In genomic region chr6:30295844-30296243, GRCh38 we compare ENCODE assay signal across 28 cellular contexts.
"Had no signal": no experiment of that assay in that cellular context is flagged by ENCODE, and none has a peak within 500 bp of the region (broad histone marks: within the 10 kb centered on the region; RNA-seq: fewer than 3 reads in every experiment).

No MANE protein-coding gene starts in this region.

- H3K27me3 ChIP-seq: esophagus squamous epithelium, heart right ventricle, neural progenitor cell, tibial nerve, upper lobe of right lung, uterus had no signal

- H3K36me3 ChIP-seq: uterus had no signal

- H3K79me2 ChIP-seq: parathyroid adenoma had no signal

- H3K27ac ChIP-seq: coronary artery, esophagus squamous epithelium, heart right ventricle, lower lobe of right lung, neural progenitor cell, parathyroid adenoma, thoracic aorta, tibial nerve, upper lobe of right lung, uterus had no signal

- H3K27ac Mint-ChIP-seq: nephron, neural progenitor cell, progenitor cell of endocrine pancreas had no signal

- H3K4me3 ChIP-seq: coronary artery, esophagus squamous epithelium, heart right ventricle, lower lobe of right lung, neural progenitor cell, smooth muscle cell, thoracic aorta, tibial nerve, upper lobe of right lung, uterus had no signal

- H3K9me3 ChIP-seq: esophagus squamous epithelium, heart right ventricle, lower lobe of right lung, thoracic aorta, tibial nerve, upper lobe of right lung, uterus had no signal

- H3K4me1 ChIP-seq: esophagus squamous epithelium, lower lobe of right lung, neural progenitor cell, parathyroid adenoma, tibial nerve, upper lobe of right lung, uterus had no signal

- ATAC-seq: heart right ventricle, left ventricle myocardium superior, lower lobe of right lung, sciatic nerve, upper lobe of right lung had no signal

- H3K27me3 Mint-ChIP-seq: progenitor cell of endocrine pancreas had no signal

- FAIRE-seq: endometrium, keratinocyte had no signal

- H3K4me2 ChIP-seq: neural progenitor cell, smooth muscle cell had no signal

- DNase-seq: dermis blood vessel endothelial cell; effector memory CD4-positive, alpha-beta T cell; erythroblast; esophagus squamous epithelium; foreskin melanocyte; glutamatergic neuron; heart right ventricle; hippocampal formation; left ventricle myocardium superior; lower lobe of right lung; stimulated activated CD4-positive, alpha-beta T cell treated with anti-CD3 and anti-CD28 coated beads, Interleukin-12 subunit alpha, Interleukin-12 subunit beta, amount 100 ng/mL, for 4 hours; stimulated activated CD4-positive, alpha-beta T cell treated with anti-CD3 and anti-CD28 coated beads, Interleukin-1b, Interleukin-23, amount 100 ng/mL, for 48 hours; stimulated activated CD4-positive, alpha-beta T cell treated with anti-CD3 and anti-CD28 coated beads, Interleukin-4, amount 100 ng/mL, for 1 hour; stimulated activated CD8-positive, alpha-beta memory T cell treated with anti-CD3 and anti-CD28 coated beads, Interleukin-4, amount 100 ng/mL, for 48 hours; stimulated activated naive CD4-positive, alpha-beta T cell treated with Interleukin-2 at 50 U/mL for 16 hours; upper lobe of right lung; uterus had no signal

- H2AFZ ChIP-seq: neural progenitor cell, parathyroid adenoma had no signal

- H3K9ac ChIP-seq: neural progenitor cell, parathyroid adenoma had no signal

- H3K4me1 Mint-ChIP-seq: nephron, neural progenitor cell had no signal

- H3K4me3 Mint-ChIP-seq: nephron, neural progenitor cell had no signal
